ENCODE assay signal across 22 cellular contexts in genomic region chr1:6574025-6574620, GRCh38. TPM values are rescaled to one million over a fixed set of nuclear protein-coding genes. Genes with fewer than 3 reads are reported as not detected.
DNase-seq lines count a peak whose midpoint lies in the region; ATAC-seq and TF ChIP-seq lines count a peak whose summit lies in the region.
"Had no signal": no experiment of that assay in that cellular context is flagged by ENCODE, and none has a peak within 500 bp of the region (broad histone marks: within the 10 kb centered on the region; RNA-seq: fewer than 3 reads in every experiment).

No MANE protein-coding gene starts in this region.

- H3K9me3 ChIP-seq in WERI-Rb-1 (ENCODE audit: severe bottlenecking) (no peaks in the 10 kb centered on the region), osteoblast (ENCODE audit: low read depth, low read length) (peaks cover 3% of the 10 kb centered on the region)

- H3K79me2 ChIP-seq in osteoblast (ENCODE audit: insufficient read depth, low read length): no peaks in the 10 kb centered on the region

- TF ChIP-seq CTCF in WERI-Rb-1 (IDR thresholded peaks at IDR 0.05; ENCODE audit: low read depth, low read length) (no peak), osteoblast (IDR thresholded peaks at IDR 0.05; ENCODE audit: extremely low read depth, low read depth, low read length) (no peak)

- H2AFZ ChIP-seq in osteoblast (ENCODE audit: low read length): no peak overlapping the region

- H3K4me3 ChIP-seq in WERI-Rb-1 (ENCODE audit: low read depth, low read length) (no peak overlapping the region), osteoblast (ENCODE audit: insufficient read depth, low read length) (no peak overlapping the region)
- H3K4me3 ChIP-seq: SK-N-MC had no signal

- H3K36me3 ChIP-seq in WERI-Rb-1 (no peaks in the 10 kb centered on the region), osteoblast (ENCODE audit: insufficient read depth, low read length) (no peaks in the 10 kb centered on the region)

- ATAC-seq in HG02623 (IDR thresholded peaks at IDR 0.05; ENCODE audit: unreplicated experiment): no peak
- ATAC-seq: Panc1 had no signal

- no peak overlapping the region for H3K4me2 ChIP-seq in osteoblast (ENCODE audit: insufficient read depth, low read length)

- H3K4me1 ChIP-seq in osteoblast (ENCODE audit: insufficient read depth, low read length): peaks cover 16% of the 10 kb centered on the region

- peak; percentile 49 for DNase-seq in NCI-H2171 treated with DMSO at 0.1 percent for 48 hours (lab: John Stamatoyannopoulos, UW)
- DNase-seq in NCI-H2171 (lab: John Stamatoyannopoulos, UW): no peak
- peak; percentile 80 for DNase-seq in LHCN-M2 (ENCODE audit: low read depth)
- DNase-seq in WERI-Rb-1: no peak
- DNase-seq in osteoblast (ENCODE audit: insufficient read length, low spot score, missing footprints): peak; percentile 69
- no peak for DNase-seq in ureter (ENCODE audit: low spot score)
- no peak for DNase-seq in inferior parietal cortex (ENCODE audit: extremely low spot score)
- DNase-seq: Calu3; CD8-positive, alpha-beta memory T cell; DMS53; GF-D8; HFFc6; KBM-7; NCI-H1092 treated with DMSO at 0.1 percent for 48 hours; NCI-H1436 treated with DMSO at 0.1 percent for 48 hours; NCI-H2029 treated with DMSO at 0.1 percent for 48 hours; NCI-H69 had no signal

- no peaks in the 10 kb centered on the region for H4K20me1 ChIP-seq in osteoblast (ENCODE audit: insufficient read depth, low read length)

- H3K27me3 ChIP-seq in WERI-Rb-1 (ENCODE audit: insufficient read depth, low read depth, severe bottlenecking) (no peaks in the 10 kb centered on the region), osteoblast (ENCODE audit: insufficient read depth, low read length) (peaks cover 15% of the 10 kb centered on the region)

- peak overlapping the region; percentile 34; the same call in 1 of the 2 replicates for H3K27ac ChIP-seq in WERI-Rb-1
- no peak overlapping the region for H3K27ac ChIP-seq in osteoblast (ENCODE audit: low read depth, low read length)
- H3K27ac ChIP-seq: C4-2B, SK-N-MC had no signal

RNA-seq across cellular contexts. Expression of gene ZBTB48, which starts 5.7 kb away (rescaled TPM):
- total RNA-seq in LHCN-M2 (2014; rRNA removed) (14.2 and 14.9 TPM in 2 replicates), osteoblast (11.5 and 14.5 TPM in 2 replicates), ureter (50.4 TPM)
- polyA plus RNA-seq in LHCN-M2 (2012): 12.6 TPM

RNA-seq across cellular contexts. Expression of gene TAS1R1, which starts 19.0 kb away (rescaled TPM):
- total RNA-seq in LHCN-M2 (2014; rRNA removed): 1.2 and 2.5 TPM in 2 replicates
- polyA plus RNA-seq in LHCN-M2 (2012): 1.1 TPM
- under 0.01 and 0.29 TPM in 2 replicates for total RNA-seq in osteoblast
- total RNA-seq in ureter: not detected
- total RNA-seq: Calu3; CD8-positive, alpha-beta memory T cell; H4; HFFc6 had no signal
- polyA plus RNA-seq: CD8-positive, alpha-beta memory T cell had no signal

RNA-seq across cellular contexts. Expression of gene NOL9, which starts 19.8 kb away (rescaled TPM):
- total RNA-seq in LHCN-M2 (2014; rRNA removed): 21.7 and 26.9 TPM in 2 replicates
- polyA plus RNA-seq in LHCN-M2 (2012): 6.7 TPM
- 31.1 and 32.1 TPM in 2 replicates for total RNA-seq in osteoblast
- total RNA-seq in ureter: 41.5 TPM

RNA-seq across cellular contexts. Expression of gene KLHL21, which starts 28.5 kb away (rescaled TPM):
- total RNA-seq in LHCN-M2 (2014; rRNA removed): 46.8 and 51.2 TPM in 2 replicates
- 21.1 TPM for polyA plus RNA-seq in LHCN-M2 (2012)
- total RNA-seq in osteoblast: 76.3 and 86.1 TPM in 2 replicates
- total RNA-seq in ureter: 25.8 TPM

RNA-seq across cellular contexts. Expression of gene PHF13, which starts 39.4 kb away (rescaled TPM):
- total RNA-seq in LHCN-M2 (2014; rRNA removed) (11.5 and 11.7 TPM in 2 replicates), osteoblast (13.4 and 16.8 TPM in 2 replicates), ureter (10.9 TPM)
- polyA plus RNA-seq in LHCN-M2 (2012): 11.7 TPM

Comparison
In these comparisons a context has a peak if more than half of its experiments do, and no peak if none do; other contexts are left out.
1. DNase-seq: peak in NCI-H2171 treated with DMSO at 0.1 percent for 48 hours (single experiment), LHCN-M2 (single experiment) and osteoblast (single experiment); none in NCI-H2171 (single experiment), WERI-Rb-1 (single experiment), ureter (single experiment) and inferior parietal cortex (single experiment).